ENCODE assay signal across 21 cellular contexts in genomic region chr1:175788586-175789252, GRCh38. TPM values are rescaled to one million over a fixed set of nuclear protein-coding genes. Genes with fewer than 3 reads are reported as not detected.
DNase-seq lines count a peak whose midpoint lies in the region; ATAC-seq lines count a peak whose summit lies in the region.
"Had no signal": no experiment of that assay in that cellular context is flagged by ENCODE, and none has a peak within 500 bp of the region (broad histone marks: within the 10 kb centered on the region; RNA-seq: fewer than 3 reads in every experiment).

No MANE protein-coding gene starts in this region.

- DNase-seq in HT-29 (ENCODE audit: low spot score) (peak; percentile 1), globus pallidus (ENCODE audit: low spot score) (peak; percentile 64), midbrain (lab: John Stamatoyannopoulos, UW) (peak; percentile 54), superior temporal gyrus (ENCODE audit: extremely low spot score) (peak; percentile 20), NCI-H1694 (lab: John Stamatoyannopoulos, UW) (no peak), NCI-H1048 (lab: John Stamatoyannopoulos, UW) (no peak)
- DNase-seq: CD4-positive, CD25-positive, alpha-beta regulatory T cell; DMS153; DND-41; H9; MM.1S; NCI-H1417 treated with DMSO at 0.1 percent for 48 hours; NCI-H1930; NCI-H2107; NCI-H446; NCI-H524 treated with DMSO at 0.1 percent for 48 hours; NCI-H774; SK-N-SH had no signal

- no peak for ATAC-seq in GM18511 (IDR thresholded peaks at IDR 0.05; ENCODE audit: unreplicated experiment)
- ATAC-seq: GM23338 had no signal

RNA-seq across cellular contexts. Expression of gene TNR, which starts 45.3 kb away (rescaled TPM):
- total RNA-seq in HT-29 (2014; rRNA removed; shearing (Covaris generic)) = not detected in 2 replicates
- total RNA-seq: A172; CD4-positive, CD25-positive, alpha-beta regulatory T cell; GM23338 had no signal

Comparison
In these comparisons a context has a peak if more than half of its experiments do, and no peak if none do; other contexts are left out.
1. DNase-seq: peak in HT-29 (single experiment), globus pallidus (single experiment), midbrain (single experiment) and superior temporal gyrus (single experiment); none in NCI-H1694 (single experiment) and NCI-H1048 (single experiment).